Comparison of ENCODE assay signal across 1 cellular context in the genomic region with DNA sequence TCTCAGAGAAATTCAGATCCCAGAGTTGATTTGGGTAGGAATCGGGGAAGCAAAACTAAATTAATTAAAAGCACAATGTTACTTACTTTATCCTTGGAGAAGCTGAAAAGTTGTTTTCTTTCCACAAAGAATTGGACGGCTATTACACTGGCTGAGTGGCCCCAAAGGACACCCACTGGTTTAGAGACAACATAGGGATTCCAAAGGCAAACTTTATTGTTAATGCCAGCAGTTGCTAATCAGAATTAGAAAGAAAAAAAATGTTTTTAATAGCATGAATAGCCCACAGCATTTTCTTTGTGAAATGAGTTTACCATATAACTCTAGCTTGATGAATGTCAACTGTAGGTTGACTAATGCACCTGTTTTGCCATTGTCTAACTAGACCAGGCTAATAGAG.
TF ChIP-seq lines count a peak whose summit lies in the region.

No MANE protein-coding gene starts in this region.

TF ChIP-seq in WTC11, 78 proteins besides CTCF, POLR2A, EP300 and RAD21 (continued from another document):
- TF ChIP-seq ZNF121 (CRISPR knock-in tag; IDR thresholded peaks at IDR 0.05) (no peak), TEAD1 (CRISPR knock-in tag; IDR thresholded peaks at IDR 0.05) (no peak), ETV6 (CRISPR knock-in tag; IDR thresholded peaks at IDR 0.05) (no peak)
- TF ChIP-seq, protein P1, sequence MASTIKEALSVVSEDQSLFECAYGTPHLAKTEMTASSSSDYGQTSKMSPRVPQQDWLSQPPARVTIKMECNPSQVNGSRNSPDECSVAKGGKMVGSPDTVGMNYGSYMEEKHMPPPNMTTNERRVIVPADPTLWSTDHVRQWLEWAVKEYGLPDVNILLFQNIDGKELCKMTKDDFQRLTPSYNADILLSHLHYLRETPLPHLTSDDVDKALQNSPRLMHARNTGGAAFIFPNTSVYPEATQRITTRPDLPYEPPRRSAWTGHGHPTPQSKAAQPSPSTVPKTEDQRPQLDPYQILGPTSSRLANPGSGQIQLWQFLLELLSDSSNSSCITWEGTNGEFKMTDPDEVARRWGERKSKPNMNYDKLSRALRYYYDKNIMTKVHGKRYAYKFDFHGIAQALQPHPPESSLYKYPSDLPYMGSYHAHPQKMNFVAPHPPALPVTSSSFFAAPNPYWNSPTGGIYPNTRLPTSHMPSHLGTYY (CRISPR knock-in tag; IDR thresholded peaks at IDR 0.05), result no peak
- TF ChIP-seq, protein P2, sequence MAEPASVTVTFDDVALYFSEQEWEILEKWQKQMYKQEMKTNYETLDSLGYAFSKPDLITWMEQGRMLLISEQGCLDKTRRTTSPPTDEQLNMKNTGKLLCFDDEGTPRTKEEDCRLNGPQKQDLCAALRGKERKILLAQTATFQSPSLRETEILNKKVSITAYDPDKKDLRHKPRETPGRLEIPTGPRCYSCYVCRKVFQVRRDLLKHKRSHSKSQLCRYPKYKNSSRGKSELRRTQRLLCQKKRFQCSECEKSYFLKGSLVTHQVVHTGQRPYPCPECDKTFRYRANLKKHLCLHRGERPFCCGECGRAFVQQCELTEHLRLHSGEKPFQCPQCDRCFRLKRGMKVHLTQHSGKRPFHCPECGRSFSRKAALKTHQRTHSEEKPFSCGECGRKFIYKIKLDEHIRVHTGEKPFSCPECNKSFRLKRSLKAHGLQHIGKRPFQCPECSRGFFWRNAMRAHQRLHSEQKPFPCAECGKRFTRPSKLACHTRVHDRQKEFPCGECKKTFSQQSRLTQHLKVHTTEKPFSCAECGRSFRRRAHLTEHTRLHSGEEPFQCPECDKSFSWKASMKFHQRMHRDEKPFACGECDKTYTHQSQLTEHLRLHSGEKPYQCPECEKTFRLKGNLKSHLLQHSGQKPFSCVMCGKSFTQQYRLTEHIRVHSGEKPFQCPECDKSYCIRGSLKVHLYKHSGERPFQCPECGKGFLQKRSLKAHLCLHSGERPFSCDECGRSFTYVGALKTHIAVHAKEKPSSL (CRISPR knock-in tag; conservative IDR thresholded peaks at IDR 0.05), result no peak
- TF ChIP-seq, protein P3, sequence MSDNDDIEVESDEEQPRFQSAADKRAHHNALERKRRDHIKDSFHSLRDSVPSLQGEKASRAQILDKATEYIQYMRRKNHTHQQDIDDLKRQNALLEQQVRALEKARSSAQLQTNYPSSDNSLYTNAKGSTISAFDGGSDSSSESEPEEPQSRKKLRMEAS (CRISPR knock-in tag; IDR thresholded peaks at IDR 0.05), result no peak
- TF ChIP-seq, protein P4, sequence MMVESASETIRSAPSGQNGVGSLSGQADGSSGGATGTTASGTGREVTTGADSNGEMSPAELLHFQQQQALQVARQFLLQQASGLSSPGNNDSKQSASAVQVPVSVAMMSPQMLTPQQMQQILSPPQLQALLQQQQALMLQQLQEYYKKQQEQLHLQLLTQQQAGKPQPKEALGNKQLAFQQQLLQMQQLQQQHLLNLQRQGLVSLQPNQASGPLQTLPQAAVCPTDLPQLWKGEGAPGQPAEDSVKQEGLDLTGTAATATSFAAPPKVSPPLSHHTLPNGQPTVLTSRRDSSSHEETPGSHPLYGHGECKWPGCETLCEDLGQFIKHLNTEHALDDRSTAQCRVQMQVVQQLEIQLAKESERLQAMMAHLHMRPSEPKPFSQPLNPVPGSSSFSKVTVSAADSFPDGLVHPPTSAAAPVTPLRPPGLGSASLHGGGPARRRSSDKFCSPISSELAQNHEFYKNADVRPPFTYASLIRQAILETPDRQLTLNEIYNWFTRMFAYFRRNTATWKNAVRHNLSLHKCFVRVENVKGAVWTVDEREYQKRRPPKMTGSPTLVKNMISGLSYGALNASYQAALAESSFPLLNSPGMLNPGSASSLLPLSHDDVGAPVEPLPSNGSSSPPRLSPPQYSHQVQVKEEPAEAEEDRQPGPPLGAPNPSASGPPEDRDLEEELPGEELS (CRISPR knock-in tag; IDR thresholded peaks at IDR 0.05), result no peak
- TF ChIP-seq, protein P5, sequence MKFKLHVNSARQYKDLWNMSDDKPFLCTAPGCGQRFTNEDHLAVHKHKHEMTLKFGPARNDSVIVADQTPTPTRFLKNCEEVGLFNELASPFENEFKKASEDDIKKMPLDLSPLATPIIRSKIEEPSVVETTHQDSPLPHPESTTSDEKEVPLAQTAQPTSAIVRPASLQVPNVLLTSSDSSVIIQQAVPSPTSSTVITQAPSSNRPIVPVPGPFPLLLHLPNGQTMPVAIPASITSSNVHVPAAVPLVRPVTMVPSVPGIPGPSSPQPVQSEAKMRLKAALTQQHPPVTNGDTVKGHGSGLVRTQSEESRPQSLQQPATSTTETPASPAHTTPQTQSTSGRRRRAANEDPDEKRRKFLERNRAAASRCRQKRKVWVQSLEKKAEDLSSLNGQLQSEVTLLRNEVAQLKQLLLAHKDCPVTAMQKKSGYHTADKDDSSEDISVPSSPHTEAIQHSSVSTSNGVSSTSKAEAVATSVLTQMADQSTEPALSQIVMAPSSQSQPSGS (CRISPR knock-in tag; IDR thresholded peaks at IDR 0.05; ENCODE audit: borderline replicate concordance, low read depth), result no peak
